8 cellular contexts compared by ENCODE assay signal in the genomic region with DNA sequence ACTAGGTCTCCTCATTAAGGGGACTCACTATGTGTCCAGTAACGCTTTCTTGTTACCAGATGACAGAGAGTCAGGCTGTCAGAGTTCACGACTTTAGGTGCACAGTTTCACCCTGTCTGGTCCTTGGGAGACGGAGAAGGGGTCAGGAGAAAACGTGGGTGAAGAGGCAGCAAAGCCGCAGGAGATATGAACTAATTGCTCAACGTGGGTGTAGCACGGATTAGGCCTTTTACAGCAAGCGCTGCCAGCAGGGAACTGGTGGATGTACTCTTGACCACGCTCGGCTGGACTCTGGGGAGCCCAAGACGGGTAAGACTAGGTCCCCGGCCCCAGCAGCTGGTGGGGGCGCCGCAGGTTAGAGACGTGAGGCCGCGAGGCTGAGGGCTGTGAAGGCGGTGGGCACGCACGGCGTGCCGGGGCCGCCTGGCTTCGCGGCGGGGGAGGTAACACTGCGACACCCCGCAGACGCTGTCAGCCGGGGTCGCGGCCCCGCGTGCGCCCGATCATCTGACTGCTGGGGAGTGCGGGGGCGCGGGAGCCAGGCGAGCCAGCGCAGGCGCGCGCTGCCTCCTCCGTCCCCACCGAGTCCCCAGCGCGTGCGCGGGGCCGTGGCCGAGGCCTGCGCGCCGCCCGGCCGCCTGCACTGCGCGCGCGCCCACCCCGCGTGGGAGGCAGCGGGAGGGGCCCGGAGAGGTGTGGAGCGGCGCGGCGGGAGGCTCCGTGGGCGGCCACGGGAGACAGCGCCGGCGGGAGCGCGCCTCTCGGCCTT. TPM values are rescaled to one million over a fixed set of nuclear protein-coding genes. Genes with fewer than 3 reads are reported as not detected.
DNase-seq lines count a peak whose midpoint lies in the region; ATAC-seq and TF ChIP-seq lines count a peak whose summit lies in the region.

Gene CLIP4, plus strand, starts transcription at position 575 of the 769 bp plus-strand sequence. CDS start 5,974 bp downstream, outside the sequence.

- TF ChIP-seq CTCF in GM12864 (IDR thresholded peaks at IDR 0.05; ENCODE audit: low read depth, low read length, missing control alignments): no peak
- no peak for TF ChIP-seq CTCF in RWPE2 (IDR thresholded peaks at IDR 0.05; ENCODE audit: poor library complexity, severe bottlenecking)
- TF ChIP-seq CTCF in osteocyte (IDR thresholded peaks at IDR 0.05): no peak
- TF ChIP-seq CTCF in testis (IDR thresholded peaks at IDR 0.05): no peak

- H3K27me3 Mint-ChIP-seq in activated naive CD4-positive, alpha-beta T cell treated with anti-CD3 and anti-CD28 coated beads, Interleukin-2, amount 50 U/mL, for 24 hours: no peaks in the 10 kb centered on the region
- H3K27me3 Mint-ChIP-seq in osteocyte (ENCODE audit: unreplicated experiment): no peaks in the 10 kb centered on the region

- TF ChIP-seq POLR2A in testis (IDR thresholded peaks at IDR 0.05): no peak

- H3K9me3 ChIP-seq in RWPE2 (ENCODE audit: severe bottlenecking) (no peaks in the 10 kb centered on the region), testis (no peaks in the 10 kb centered on the region)

- no peaks in the 10 kb centered on the region for H3K27me3 ChIP-seq in RWPE2 (ENCODE audit: insufficient read depth, poor library complexity, severe bottlenecking)
- no peaks in the 10 kb centered on the region for H3K27me3 ChIP-seq in testis

- no peaks in the 10 kb centered on the region for H3K36me3 Mint-ChIP-seq in activated naive CD4-positive, alpha-beta T cell treated with anti-CD3 and anti-CD28 coated beads, Interleukin-2, amount 50 U/mL, for 24 hours
- peaks cover 5% of the 10 kb centered on the region for H3K36me3 Mint-ChIP-seq in osteocyte (ENCODE audit: unreplicated experiment)

- peak within 1 kb of the TSS; percentile 90 for H3K4me3 Mint-ChIP-seq in activated naive CD4-positive, alpha-beta T cell treated with anti-CD3 and anti-CD28 coated beads, Interleukin-2, amount 50 U/mL, for 24 hours
- H3K4me3 Mint-ChIP-seq in osteocyte (ENCODE audit: unreplicated experiment): peak within 1 kb of the TSS; percentile 85

- WGBS in testis, 2 donors: 2 to 4% methylated on average over 20 to 34 of the region's 78 CpGs

- peak within 1 kb of the TSS; percentile 98 for H3K27ac Mint-ChIP-seq in activated naive CD4-positive, alpha-beta T cell treated with anti-CD3 and anti-CD28 coated beads, Interleukin-2, amount 50 U/mL, for 24 hours
- H3K27ac Mint-ChIP-seq in osteocyte (ENCODE audit: unreplicated experiment): peak within 1 kb of the TSS; percentile 90

- intact Hi-C loops in testis (cut with DNase I; ENCODE audit: low total_unique reads): no loop called here

- no peak for DNase-seq in GM12864 (ENCODE audit: low read depth)
- DNase-seq in RWPE2 (ENCODE audit: low spot score): no peak
- DNase-seq in glomerular visceral epithelial cell (ENCODE audit: extremely low spot score): peak; percentile 36
- DNase-seq in osteocyte (ENCODE audit: extremely low spot score, unreplicated experiment): no peak
- DNase-seq in testis: peak; percentile 71

- H3K4me1 ChIP-seq in RWPE2 (ENCODE audit: insufficient read depth, poor library complexity, severe bottlenecking) (peaks cover 47% of the 10 kb centered on the region), testis (peaks cover 6% of the 10 kb centered on the region)

- peaks cover 48% of the 10 kb centered on the region for H3K4me1 Mint-ChIP-seq in activated naive CD4-positive, alpha-beta T cell treated with anti-CD3 and anti-CD28 coated beads, Interleukin-2, amount 50 U/mL, for 24 hours
- H3K4me1 Mint-ChIP-seq in osteocyte (ENCODE audit: unreplicated experiment): peaks cover 38% of the 10 kb centered on the region

- peak within 1 kb of the TSS; percentile 92 for H3K4me3 ChIP-seq in GM12864 (ENCODE audit: low read depth, low read length)
- peak within 1 kb of the TSS; percentile 54 for H3K4me3 ChIP-seq in RWPE2 (ENCODE audit: severe bottlenecking)
- peak within 1 kb of the TSS; percentile 83 to 84 for H3K4me3 ChIP-seq in testis

- ATAC-seq in HG02588 (IDR thresholded peaks at IDR 0.05; ENCODE audit: unreplicated experiment) (peak; percentile 60), RWPE2 (ENCODE audit: low read depth) (peak; percentile 11; the same call in 1 of the 3 replicates), HG03378 (IDR thresholded peaks at IDR 0.05; ENCODE audit: unreplicated experiment) (no peak)

- H3K36me3 ChIP-seq in RWPE2 (ENCODE audit: low read depth): peaks cover 10% of the 10 kb centered on the region; the same call in 1 of the 2 replicates
- H3K36me3 ChIP-seq in testis (ENCODE audit: low read depth, missing control alignments): no peaks in the 10 kb centered on the region

- H3K27ac ChIP-seq in RWPE2 (ENCODE audit: poor library complexity, severe bottlenecking) (peak within 1 kb of the TSS; percentile 98), testis (peak within 1 kb of the TSS; percentile 85 to 88)

- no peaks in the 10 kb centered on the region for H3K9me3 Mint-ChIP-seq in activated naive CD4-positive, alpha-beta T cell treated with anti-CD3 and anti-CD28 coated beads, Interleukin-2, amount 50 U/mL, for 24 hours
- H3K9me3 Mint-ChIP-seq in osteocyte (ENCODE audit: unreplicated experiment): no peaks in the 10 kb centered on the region

RNA-seq across cellular contexts. Expression of gene CLIP4, which starts in this region (rescaled TPM):
- total RNA-seq in osteocyte: 22.1 and 24.6 TPM in 2 replicates
- 10 to 100 TPM; 38.2 to 54.3 TPM for total RNA-seq in testis
- 43.1 TPM for polyA plus RNA-seq in testis (ENCODE audit: insufficient read depth, low read depth, low replicate concordance)

Comparison
In these comparisons a context has a peak if more than half of its experiments do, and no peak if none do; other contexts are left out.
1. DNase-seq: peak in glomerular visceral epithelial cell (single experiment) and testis (single experiment); none in GM12864 (single experiment), RWPE2 (single experiment) and osteocyte (single experiment).
2. Peak in every context shown above with its lines, with median percentiles within 50 percentile points of each other: H3K4me3 ChIP-seq.